In genomic region chr15:75031773-75032302, GRCh38 we compare ENCODE assay signal across 1 cellular context.
TF ChIP-seq lines count a peak whose summit lies in the region.

No MANE protein-coding gene starts in this region.

TF ChIP-seq in endothelial cell of umbilical vein, 7 proteins besides CTCF, POLR2A, EP300 and RAD21 (continued from another document):
- TF ChIP-seq JUN (IDR thresholded peaks at IDR 0.05; ENCODE audit: borderline replicate concordance, insufficient read depth, insufficient read length, low read depth) = no peak
- no peak for TF ChIP-seq FOS (IDR thresholded peaks at IDR 0.05; ENCODE audit: borderline replicate concordance, insufficient read depth, low read length)
TF ChIP-seq in endothelial cell of umbilical vein: peak in this region for 0.
